In the genomic region with DNA sequence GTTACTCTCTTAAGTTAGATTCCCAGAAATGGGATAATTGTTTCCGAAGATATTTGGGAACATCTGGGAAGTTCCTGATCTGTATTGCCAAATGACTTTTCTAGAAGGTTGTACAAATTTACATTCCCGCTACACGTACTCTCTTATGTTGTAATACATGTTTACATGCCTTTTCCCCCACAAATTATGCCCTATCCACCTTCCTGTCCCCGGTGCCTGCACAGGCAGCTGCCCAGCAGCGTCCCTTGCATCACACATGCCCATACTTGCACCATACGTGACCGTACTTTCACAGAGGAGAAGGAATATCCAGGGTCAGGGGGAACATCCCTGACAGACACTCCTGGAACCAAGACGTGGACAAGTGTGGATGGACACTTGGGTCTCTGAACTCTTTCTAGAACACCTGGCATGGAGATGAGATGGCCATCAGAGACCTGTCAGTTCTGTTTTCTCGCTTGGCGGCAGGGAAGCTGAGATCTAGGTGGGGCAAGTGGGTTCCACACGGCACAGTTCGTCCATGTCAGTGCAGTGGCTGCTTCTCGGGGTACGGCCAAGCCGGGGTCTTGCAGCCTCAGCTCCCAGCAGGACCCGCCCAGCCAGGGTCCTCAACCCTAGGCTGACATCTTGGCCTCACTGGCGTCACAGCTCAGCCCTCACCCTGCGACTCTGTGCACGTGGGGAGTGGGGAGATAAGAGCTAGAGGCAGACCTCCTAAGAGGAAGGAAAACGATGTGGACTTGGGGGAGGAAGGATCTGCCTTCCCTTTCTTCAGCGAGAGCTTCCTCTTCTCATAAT, we compare ENCODE assay signal across 1 cellular context.
TF ChIP-seq lines count a peak whose summit lies in the region.

No MANE protein-coding gene starts in this region.

TF ChIP-seq in liver, 16 proteins besides CTCF, POLR2A, EP300 and RAD21 (continued from another document):
- TF ChIP-seq, protein P1, sequence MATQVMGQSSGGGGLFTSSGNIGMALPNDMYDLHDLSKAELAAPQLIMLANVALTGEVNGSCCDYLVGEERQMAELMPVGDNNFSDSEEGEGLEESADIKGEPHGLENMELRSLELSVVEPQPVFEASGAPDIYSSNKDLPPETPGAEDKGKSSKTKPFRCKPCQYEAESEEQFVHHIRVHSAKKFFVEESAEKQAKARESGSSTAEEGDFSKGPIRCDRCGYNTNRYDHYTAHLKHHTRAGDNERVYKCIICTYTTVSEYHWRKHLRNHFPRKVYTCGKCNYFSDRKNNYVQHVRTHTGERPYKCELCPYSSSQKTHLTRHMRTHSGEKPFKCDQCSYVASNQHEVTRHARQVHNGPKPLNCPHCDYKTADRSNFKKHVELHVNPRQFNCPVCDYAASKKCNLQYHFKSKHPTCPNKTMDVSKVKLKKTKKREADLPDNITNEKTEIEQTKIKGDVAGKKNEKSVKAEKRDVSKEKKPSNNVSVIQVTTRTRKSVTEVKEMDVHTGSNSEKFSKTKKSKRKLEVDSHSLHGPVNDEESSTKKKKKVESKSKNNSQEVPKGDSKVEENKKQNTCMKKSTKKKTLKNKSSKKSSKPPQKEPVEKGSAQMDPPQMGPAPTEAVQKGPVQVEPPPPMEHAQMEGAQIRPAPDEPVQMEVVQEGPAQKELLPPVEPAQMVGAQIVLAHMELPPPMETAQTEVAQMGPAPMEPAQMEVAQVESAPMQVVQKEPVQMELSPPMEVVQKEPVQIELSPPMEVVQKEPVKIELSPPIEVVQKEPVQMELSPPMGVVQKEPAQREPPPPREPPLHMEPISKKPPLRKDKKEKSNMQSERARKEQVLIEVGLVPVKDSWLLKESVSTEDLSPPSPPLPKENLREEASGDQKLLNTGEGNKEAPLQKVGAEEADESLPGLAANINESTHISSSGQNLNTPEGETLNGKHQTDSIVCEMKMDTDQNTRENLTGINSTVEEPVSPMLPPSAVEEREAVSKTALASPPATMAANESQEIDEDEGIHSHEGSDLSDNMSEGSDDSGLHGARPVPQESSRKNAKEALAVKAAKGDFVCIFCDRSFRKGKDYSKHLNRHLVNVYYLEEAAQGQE (IDR thresholded peaks at IDR 0.05): peak; percentile 86
- TF ChIP-seq JUND (IDR thresholded peaks at IDR 0.05): peak; percentile 84 to 91
